In genomic region chr4:177308842-177309524, GRCh38 we compare ENCODE assay signal across 8 cellular contexts. TPM values are rescaled to one million over a fixed set of nuclear protein-coding genes. Genes with fewer than 3 reads are reported as not detected.
A peak's percentile ranks its signal among the peaks of the same experiment; 100 is the strongest.
DNase-seq lines count a peak whose midpoint lies in the region; ATAC-seq and TF ChIP-seq lines count a peak whose summit lies in the region.

No MANE protein-coding gene starts in this region.

- H3K36me3 Mint-ChIP-seq in HFFc6 (ENCODE audit: low read depth), result no peaks in the 10 kb centered on the region; the same call in 1 of the 2 replicates
- H3K36me3 Mint-ChIP-seq in activated T-helper 2 cell treated with anti-CD3 and anti-CD28 coated beads, Interferon-gamma antibody, Interleukin-2, Interleukin-4, amounts not matched to agents 10 μg/mL and 5 μg/mL and 100 μg/mL, durations not matched to agents 14 hours and 24 hours and 36 hours (ENCODE audit: low read depth), result peaks cover 14% of the 10 kb centered on the region

- H3K4me3 ChIP-seq in AG04450 (ENCODE audit: low read depth, low read length) (peak overlapping the region; percentile 79; the same call in 1 of the 2 replicates), mesenchymal stem cell (ENCODE audit: insufficient read depth in 1 of 2, low read depth in 1 of 2, low read length in 2 of 2) (peak overlapping the region in 1 of 2 experiments; percentile 91), mucosa of descending colon (no peak overlapping the region)

- H3K4me3 Mint-ChIP-seq in HFFc6, result peak overlapping the region; percentile 97
- H3K4me3 Mint-ChIP-seq in activated T-helper 2 cell treated with anti-CD3 and anti-CD28 coated beads, Interferon-gamma antibody, Interleukin-2, Interleukin-4, amounts not matched to agents 10 μg/mL and 5 μg/mL and 100 μg/mL, durations not matched to agents 14 hours and 24 hours and 36 hours (ENCODE audit: low read depth), result peak overlapping the region; percentile 95

- no peaks in the 10 kb centered on the region for H3K27me3 Mint-ChIP-seq in HFFc6 (ENCODE audit: insufficient read depth)
- H3K27me3 Mint-ChIP-seq in activated T-helper 2 cell treated with anti-CD3 and anti-CD28 coated beads, Interferon-gamma antibody, Interleukin-2, Interleukin-4, amounts not matched to agents 10 μg/mL and 5 μg/mL and 100 μg/mL, durations not matched to agents 14 hours and 24 hours and 36 hours (ENCODE audit: low read depth), result no peaks in the 10 kb centered on the region

- H3K4me1 ChIP-seq in mesenchymal stem cell (ENCODE audit: control insufficient read depth, insufficient read depth, low read depth, low read length), result no peaks in the 10 kb centered on the region
- H3K4me1 ChIP-seq in mucosa of descending colon (ENCODE audit: low read depth), result peaks cover 3% of the 10 kb centered on the region

- H3K27me3 ChIP-seq in AG04450 (ENCODE audit: control insufficient read depth, insufficient read depth, low read length) (no peaks in the 10 kb centered on the region), mesenchymal stem cell (ENCODE audit: control insufficient read depth in 1 of 2, insufficient read depth in 1 of 2, low read length in 2 of 2) (no peaks in the 10 kb centered on the region)

- H3K4me1 Mint-ChIP-seq in HFFc6 (ENCODE audit: low read depth), result peaks cover 53% of the 10 kb centered on the region
- peaks cover 44% of the 10 kb centered on the region for H3K4me1 Mint-ChIP-seq in activated T-helper 2 cell treated with anti-CD3 and anti-CD28 coated beads, Interferon-gamma antibody, Interleukin-2, Interleukin-4, amounts not matched to agents 10 μg/mL and 5 μg/mL and 100 μg/mL, durations not matched to agents 14 hours and 24 hours and 36 hours (ENCODE audit: low read depth)

- H3K79me1 ChIP-seq in mesenchymal stem cell (replicated peaks; ENCODE audit: low read length, poor library complexity, severe bottlenecking), result peaks cover 4% of the 10 kb centered on the region

- H2BK12ac ChIP-seq in mesenchymal stem cell (ENCODE audit: low read length in 2 of 2), result no peak overlapping the region

- no peak overlapping the region for H2AFZ ChIP-seq in mesenchymal stem cell (ENCODE audit: low read depth, low read length)

- no peak overlapping the region for H2BK15ac ChIP-seq in mesenchymal stem cell (ENCODE audit: low read depth, poor library complexity, severe bottlenecking)

- ATAC-seq in mucosa of descending colon, result no peak
- ATAC-seq in HG03571 (IDR thresholded peaks at IDR 0.05; ENCODE audit: unreplicated experiment), result no peak

- H4K8ac ChIP-seq in mesenchymal stem cell (ENCODE audit: low read length), result no peak overlapping the region

- H4K91ac ChIP-seq in mesenchymal stem cell (ENCODE audit: low read length), result no peak overlapping the region

- H2BK120ac ChIP-seq in mesenchymal stem cell (ENCODE audit: low read depth, low read length), result no peak overlapping the region

- peak overlapping the region; percentile 63 for H3K4me2 ChIP-seq in mesenchymal stem cell (ENCODE audit: low read length, poor library complexity, severe bottlenecking)

- H3K9me3 ChIP-seq in AG04450 (ENCODE audit: control insufficient read depth, insufficient read depth, low read length), result no peaks in the 10 kb centered on the region
- no peaks in the 10 kb centered on the region for H3K9me3 ChIP-seq in mesenchymal stem cell (ENCODE audit: control insufficient read depth, low read length)
- no peaks in the 10 kb centered on the region for H3K9me3 ChIP-seq in mucosa of descending colon

- no peak overlapping the region for H3K23ac ChIP-seq in mesenchymal stem cell (ENCODE audit: low read length in 2 of 2)

- H3K14ac ChIP-seq in mesenchymal stem cell (ENCODE audit: low read length in 2 of 2), result no peak overlapping the region

- H2AK5ac ChIP-seq in mesenchymal stem cell (ENCODE audit: low read length, severe bottlenecking), result no peak overlapping the region

- no peak overlapping the region for H2BK5ac ChIP-seq in mesenchymal stem cell (ENCODE audit: low read depth, low read length, poor library complexity, severe bottlenecking)

- H3K4ac ChIP-seq in mesenchymal stem cell (ENCODE audit: low read depth in 1 of 2, low read length in 2 of 2), result no peak overlapping the region

- peak overlapping the region; percentile 79 for H3K9ac ChIP-seq in mesenchymal stem cell (ENCODE audit: low read length)

- no peak overlapping the region for H3K18ac ChIP-seq in mesenchymal stem cell (ENCODE audit: low read depth in 1 of 2, low read length in 2 of 2)

- 85% methylated on average over 4 of the region's 8 CpGs for WGBS in mesenchymal stem cell

- no peaks in the 10 kb centered on the region for H3K36me3 ChIP-seq in mesenchymal stem cell (ENCODE audit: control insufficient read depth in 1 of 2, insufficient read depth in 2 of 2, low read depth in 1 of 2, low read length in 2 of 2)
- H3K36me3 ChIP-seq in mucosa of descending colon (ENCODE audit: low read depth), result no peaks in the 10 kb centered on the region

- no peaks in the 10 kb centered on the region for H3K9me3 Mint-ChIP-seq in HFFc6
- H3K9me3 Mint-ChIP-seq in activated T-helper 2 cell treated with anti-CD3 and anti-CD28 coated beads, Interferon-gamma antibody, Interleukin-2, Interleukin-4, amounts not matched to agents 10 μg/mL and 5 μg/mL and 100 μg/mL, durations not matched to agents 14 hours and 24 hours and 36 hours, result no peaks in the 10 kb centered on the region

- intact Hi-C loops in activated T-helper 2 cell treated with anti-CD3 and anti-CD28 coated beads, Interferon-gamma antibody, Interleukin-2, Interleukin-4, amounts not matched to agents 10 μg/mL and 5 μg/mL and 100 μg/mL, durations not matched to agents 14 hours and 24 hours and 36 hours (cut with micrococcal nuclease), result loop anchor here (1.0 to 5.0 kb wide), 7 partner anchors 14 to 407 kb away; partner anchors contain the start of gene AGA
- intact Hi-C loops in mucosa of descending colon (cut with DNase I, micrococcal nuclease), result no loop called here

- CTCF ChIA-PET in AG04450 (lab: Charles Lee), result interaction anchor here (0.9 to 2.4 kb wide), 4 partner anchors 29 to 932 kb away, joined by 3 to 8 read pairs (median 4); no protein-coding TSS in a partner anchor

- POLR2A ChIA-PET in AG04450 (lab: Yijun Ruan, JAX), result interaction anchor here (0.6 to 2.5 kb wide), 4 partner anchors 12 to 430 kb away, joined by 3 to 13 read pairs (median 5); partner anchors contain the start of gene AGA

- DNase-seq in AG04450 (ENCODE audit: low read depth, low spot score) (no peak), HFFc6 (no peak), mesenchymal stem cell (no peak), mucosa of descending colon (no peak), NCI-H446 (lab: John Stamatoyannopoulos, UW) (no peak), dermis blood vessel endothelial cell (no peak)
- DNase-seq in activated T-helper 2 cell treated with anti-CD3 and anti-CD28 coated beads, Interferon-gamma antibody, Interleukin-2, Interleukin-4, amounts not matched to agents 10 μg/mL and 5 μg/mL and 100 μg/mL, durations not matched to agents 14 hours and 24 hours and 36 hours (ENCODE audit: low spot score), result peak; percentile 22

- peak overlapping the region; percentile 87 for H3K27ac Mint-ChIP-seq in HFFc6
- peak overlapping the region; percentile 91 for H3K27ac Mint-ChIP-seq in activated T-helper 2 cell treated with anti-CD3 and anti-CD28 coated beads, Interferon-gamma antibody, Interleukin-2, Interleukin-4, amounts not matched to agents 10 μg/mL and 5 μg/mL and 100 μg/mL, durations not matched to agents 14 hours and 24 hours and 36 hours

- no peak for TF ChIP-seq CTCF in AG04450 (IDR thresholded peaks at IDR 0.05; ENCODE audit: low read depth, low read length)
- TF ChIP-seq CTCF in HFFc6 (IDR thresholded peaks at IDR 0.05), result no peak
- TF ChIP-seq CTCF in mucosa of descending colon (IDR thresholded peaks at IDR 0.05), result no peak

- H3K27ac ChIP-seq in AG04450 (ENCODE audit: low read depth, low read length) (no peak overlapping the region), mesenchymal stem cell (ENCODE audit: low read length, poor library complexity, severe bottlenecking) (peak overlapping the region; percentile 4)

RNA-seq across cellular contexts. Expression of gene NEIL3, which starts 0.7 kb away (rescaled TPM):
- polyA plus RNA-seq in AG04450 (2011; rRNA removed), result 2.1 and 3.7 TPM in 2 replicates
- 3.4 and 6.9 TPM in 2 replicates for polyA minus RNA-seq in AG04450 (2011; rRNA and poly(A)+ RNA removed)
- total RNA-seq in HFFc6 (2021; fragmentation: NEBNext Ultra II Directional; extraction: Animal tissue kit (Norgen Biotek cat#: 25700)), result 1 to 10 TPM; 4.1 to 9.5 (median 9.0) TPM
- total RNA-seq in activated T-helper 2 cell treated with anti-CD3 and anti-CD28 coated beads, Interferon-gamma antibody, Interleukin-2, Interleukin-4, amounts not matched to agents 10 μg/mL and 5 μg/mL and 100 μg/mL, durations not matched to agents 14 hours and 24 hours and 36 hours, result 18.2 and 18.5 TPM in 2 replicates
- polyA plus RNA-seq in mesenchymal stem cell (2013, experiment 1 of 2), result 0.95 TPM
- 0.96 TPM for polyA plus RNA-seq in mesenchymal stem cell (2013, experiment 2 of 2)
- total RNA-seq in mucosa of descending colon (1 to 10 TPM in 2 of 3 donors, under 1 TPM in 1; 0.76 to 3.2 (median 1.4) TPM), dermis blood vessel endothelial cell (2.4 and 6.8 TPM in 2 replicates)
